In genomic region chr11:13008625-13009475, GRCh38 we compare ENCODE assay signal across 9 cellular contexts. TPM values are rescaled to one million over a fixed set of nuclear protein-coding genes. Genes with fewer than 3 reads are reported as not detected.
DNase-seq lines count a peak whose midpoint lies in the region.
"Had no signal": no experiment of that assay in that cellular context is flagged by ENCODE, and none has a peak within 500 bp of the region (broad histone marks: within the 10 kb centered on the region; RNA-seq: fewer than 3 reads in every experiment).

RASSF10 (plus strand) TSS chr11:13009316; CDS start chr11:13009577, 261 bp downstream.

- H3K27me3 ChIP-seq in CD8-positive, alpha-beta memory T cell (ENCODE audit: insufficient read depth, low read length, poor library complexity, severe bottlenecking): peaks cover 15% of the 10 kb centered on the region

- no peaks in the 10 kb centered on the region for H3K36me3 Mint-ChIP-seq in CD8-positive, alpha-beta memory T cell

- no peak within 1 kb of the TSS for H3K27ac Mint-ChIP-seq in CD8-positive, alpha-beta memory T cell

- H3K9me3 ChIP-seq in CD8-positive, alpha-beta memory T cell (ENCODE audit: low read length): no peaks in the 10 kb centered on the region

- POLR2A ChIA-PET in CD8-positive, alpha-beta memory T cell (lab: Charles Lee): no interaction called here

- H3K9me3 Mint-ChIP-seq in CD8-positive, alpha-beta memory T cell: peaks cover 0 to 3% (median 0%) of the 10 kb centered on the region in 5 donors

- H3K36me3 ChIP-seq in CD8-positive, alpha-beta memory T cell (ENCODE audit: insufficient read depth, low read length): no peaks in the 10 kb centered on the region

- no peak within 1 kb of the TSS for H3K4me3 Mint-ChIP-seq in CD8-positive, alpha-beta memory T cell

- DNase-seq in NCI-H2081 (lab: John Stamatoyannopoulos, UW) (peak; percentile 55 to 58), NCI-H2081 treated with DMSO at 0.1 percent for 48 hours (lab: John Stamatoyannopoulos, UW) (no peak), NCI-H1436 (lab: John Stamatoyannopoulos, UW) (peak; percentile 80), anterior cingulate cortex (lab: John Stamatoyannopoulos, UW) (peak in 49 of 58 donors; percentile 5 to 86 (median 49)), hypothalamus (lab: John Stamatoyannopoulos, UW) (peak in 34 of 51 donors; percentile 9 to 73 (median 40)), skeletal muscle cell (ENCODE audit: low read depth) (no peak), hippocampal formation (lab: John Stamatoyannopoulos, UW) (no peak)
- DNase-seq in CD8-positive, alpha-beta memory T cell: no peak

- no peaks in the 10 kb centered on the region for H3K4me1 ChIP-seq in CD8-positive, alpha-beta memory T cell (ENCODE audit: insufficient read depth, low read length)

- H3K4me3 ChIP-seq in skeletal muscle cell (ENCODE audit: low read depth, low read length): peak within 1 kb of the TSS; percentile 25
- H3K4me3 ChIP-seq in CD8-positive, alpha-beta memory T cell (ENCODE audit: low read length): no peak within 1 kb of the TSS

- peaks cover 0 to 17% (median 1%) of the 10 kb centered on the region in 3 donors for H3K4me1 Mint-ChIP-seq in CD8-positive, alpha-beta memory T cell

- peaks cover 43 to 80% of the 10 kb centered on the region in 2 donors for H3K27me3 Mint-ChIP-seq in CD8-positive, alpha-beta memory T cell

- no peak within 1 kb of the TSS for H3K27ac ChIP-seq in CD8-positive, alpha-beta memory T cell (ENCODE audit: low read depth, low read length)

- CTCF ChIA-PET in CD8-positive, alpha-beta memory T cell (lab: Charles Lee): no interaction called here

RNA-seq across cellular contexts. Expression of gene RASSF10, which starts in this region (rescaled TPM):
- not detected for total RNA-seq in CD8-positive, alpha-beta memory T cell
- not detected for polyA plus RNA-seq in CD8-positive, alpha-beta memory T cell
- total RNA-seq: T-helper 1 cell treated with Interleukin-12 subunit alpha and Interleukin-12 subunit beta and Interleukin-4 antibody, amounts not matched to agents 30 ng/mL and 1 ng/mL, for 36 hours had no signal

Comparison
In these comparisons a context has a peak if more than half of its experiments do, and no peak if none do; other contexts are left out.
1. DNase-seq: peak in NCI-H2081 (2 of 2), NCI-H1436 (single experiment), anterior cingulate cortex (49 of 58) and hypothalamus (34 of 51); none in NCI-H2081 treated with DMSO at 0.1 percent for 48 hours (single experiment), skeletal muscle cell (single experiment), hippocampal formation (0 of 2) and CD8-positive, alpha-beta memory T cell (0 of 5).